17 cellular contexts compared by ENCODE assay signal in the genomic region with DNA sequence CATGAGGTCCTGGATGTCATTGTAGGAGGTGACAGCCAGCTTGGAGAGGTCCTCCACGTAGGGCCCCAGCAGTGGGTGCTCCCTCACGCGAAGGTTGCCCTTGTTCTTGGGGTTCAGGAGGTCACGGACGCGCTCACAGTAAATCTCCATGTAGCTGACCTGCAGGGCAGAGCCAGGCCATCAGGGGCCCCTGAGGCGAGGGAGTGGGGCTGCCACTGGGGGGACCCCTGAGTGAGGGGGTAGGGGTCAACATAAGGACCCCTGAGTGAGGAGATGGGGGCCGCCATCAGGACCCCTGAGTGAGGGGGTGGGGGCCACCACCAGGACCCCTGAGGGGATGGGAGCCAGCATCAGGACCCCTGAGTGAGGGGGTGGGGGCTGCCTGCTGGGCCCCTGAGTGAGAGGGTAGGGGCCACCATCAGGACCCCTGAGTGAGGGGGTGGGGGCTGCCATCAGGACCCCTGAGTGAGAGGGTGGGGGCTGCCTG. TPM values are rescaled to one million over a fixed set of nuclear protein-coding genes. Genes with fewer than 3 reads are reported as not detected.
A peak's percentile ranks its signal among the peaks of the same experiment; 100 is the strongest.
DNase-seq lines count a peak whose midpoint lies in the region; ATAC-seq and TF ChIP-seq lines count a peak whose summit lies in the region.
"Had no signal": no experiment of that assay in that cellular context is flagged by ENCODE, and none has a peak within 500 bp of the region (broad histone marks: within the 10 kb centered on the region; RNA-seq: fewer than 3 reads in every experiment).

No MANE protein-coding gene starts in this region.

- H2BK5ac ChIP-seq in mesendoderm (ENCODE audit: low read length), result no peak overlapping the region

- H3K9me3 ChIP-seq in upper lobe of right lung, result no peaks in the 10 kb centered on the region

- H3K27me3 ChIP-seq in upper lobe of right lung, result peaks cover 4% of the 10 kb centered on the region
- no peaks in the 10 kb centered on the region for H3K27me3 ChIP-seq in mesendoderm (ENCODE audit: insufficient read depth, low read length, poor library complexity)

- no peak overlapping the region for H3K56ac ChIP-seq in mesendoderm (ENCODE audit: low read length)

- H3K36me3 ChIP-seq in upper lobe of right lung, result no peaks in the 10 kb centered on the region
- peaks cover 4% of the 10 kb centered on the region for H3K36me3 ChIP-seq in mesendoderm (ENCODE audit: control insufficient read depth, insufficient read depth, low read length)

- no peak overlapping the region for H4K5ac ChIP-seq in mesendoderm (ENCODE audit: low read length)

- H3K27me3 Mint-ChIP-seq in activated CD8-positive, alpha-beta memory T cell treated with anti-CD3 and anti-CD28 coated beads, Interleukin-2, amount 10 ng/mL, durations not matched to agents 7 days and 5 days, result no peaks in the 10 kb centered on the region
- H3K27me3 Mint-ChIP-seq in glutamatergic neuron (ENCODE audit: unreplicated experiment) (peaks cover 3% of the 10 kb centered on the region), nephron progenitor cell (ENCODE audit: low read depth, poor library complexity) (peaks cover 3% of the 10 kb centered on the region)
- H3K27me3 Mint-ChIP-seq: IgD-negative memory B cell had no signal

- no peak overlapping the region for H3K4ac ChIP-seq in mesendoderm (ENCODE audit: low read depth, low read length)

- ATAC-seq in activated CD8-positive, alpha-beta memory T cell treated with anti-CD3 and anti-CD28 coated beads, Interleukin-2, amount 10 ng/mL, durations not matched to agents 7 days and 5 days, result no peak
- peak; percentile 29 for ATAC-seq in upper lobe of right lung
- ATAC-seq in GM19328 (IDR thresholded peaks at IDR 0.05; ENCODE audit: unreplicated experiment), result no peak
- ATAC-seq in GM19324 (IDR thresholded peaks at IDR 0.05; ENCODE audit: low FRiP score, unreplicated experiment), result no peak

- CTCF ChIA-PET in activated CD8-positive, alpha-beta memory T cell treated with anti-CD3 and anti-CD28 coated beads, Interleukin-2, amount 10 ng/mL, durations not matched to agents 7 days and 5 days (lab: Charles Lee), result no interaction called here

- H4K8ac ChIP-seq in mesendoderm (ENCODE audit: low read depth, low read length), result no peak overlapping the region

- no peaks in the 10 kb centered on the region for H3K36me3 Mint-ChIP-seq in activated CD8-positive, alpha-beta memory T cell treated with anti-CD3 and anti-CD28 coated beads, Interleukin-2, amount 10 ng/mL, durations not matched to agents 7 days and 5 days
- no peaks in the 10 kb centered on the region for H3K36me3 Mint-ChIP-seq in glutamatergic neuron (ENCODE audit: unreplicated experiment)
- H3K36me3 Mint-ChIP-seq in nephron progenitor cell (ENCODE audit: low read depth), result no peaks in the 10 kb centered on the region
- H3K36me3 Mint-ChIP-seq: IgD-negative memory B cell had no signal

- H3K4me1 ChIP-seq in upper lobe of right lung (no peaks in the 10 kb centered on the region), mesendoderm (ENCODE audit: control insufficient read depth, low read depth, low read length) (no peaks in the 10 kb centered on the region)

- no CpG with 5 or more reads among the region's 8 CpGs for WGBS in mesendoderm (ENCODE audit: extremely low coverage, insufficient coverage, low lambda C conversion rate)

- H3K18ac ChIP-seq in mesendoderm (ENCODE audit: low read length), result no peak overlapping the region

- no peak overlapping the region for H3K9ac ChIP-seq in mesendoderm (ENCODE audit: low read length)

- H3K4me3 ChIP-seq in upper lobe of right lung, result no peak overlapping the region
- H3K4me3 ChIP-seq in mesendoderm (ENCODE audit: low read length), result no peak overlapping the region

- DNase-seq in activated CD8-positive, alpha-beta memory T cell treated with anti-CD3 and anti-CD28 coated beads, Interleukin-2, amount 50 U/mL, for 4 hours, result peak; percentile 10
- DNase-seq in activated CD8-positive, alpha-beta memory T cell treated with anti-CD3 and anti-CD28 coated beads, Interleukin-2, amount 10 ng/mL, durations not matched to agents 7 days and 5 days, result no peak
- DNase-seq in glutamatergic neuron, result peak; percentile 14
- peak; percentile 3 for DNase-seq in nephron progenitor cell
- no peak for DNase-seq in upper lobe of right lung
- no peak for DNase-seq in mesendoderm
- DNase-seq: DMS53, NCI-H1436, NCI-H2081 treated with DMSO at 0.1 percent for 48 hours, NCI-H2227 treated with DMSO at 0.1 percent for 48 hours, NCI-H524 treated with DMSO at 0.1 percent for 48 hours, OCI-M1 had no signal

- no peak overlapping the region for H3K4me2 ChIP-seq in mesendoderm (ENCODE audit: low read length)

- no peaks in the 10 kb centered on the region for H3K79me1 ChIP-seq in mesendoderm (ENCODE audit: low read length)

- H3K4me1 Mint-ChIP-seq in activated CD8-positive, alpha-beta memory T cell treated with anti-CD3 and anti-CD28 coated beads, Interleukin-2, amount 10 ng/mL, durations not matched to agents 7 days and 5 days, result no peaks in the 10 kb centered on the region
- H3K4me1 Mint-ChIP-seq in glutamatergic neuron (ENCODE audit: low read depth, unreplicated experiment) (peaks cover 2% of the 10 kb centered on the region), nephron progenitor cell (peaks cover 25% of the 10 kb centered on the region)
- H3K4me1 Mint-ChIP-seq: IgD-negative memory B cell had no signal

- H3K79me2 ChIP-seq in mesendoderm (ENCODE audit: control insufficient read depth, insufficient read depth, low read length), result no peaks in the 10 kb centered on the region

- H3K27ac ChIP-seq in upper lobe of right lung (no peak overlapping the region), mesendoderm (ENCODE audit: low read depth, low read length) (no peak overlapping the region)
- H3K27ac ChIP-seq: C4-2B, RWPE1 had no signal

- no peak overlapping the region for H2AK5ac ChIP-seq in mesendoderm (ENCODE audit: low read length)

- no peaks in the 10 kb centered on the region for H3K9me3 Mint-ChIP-seq in activated CD8-positive, alpha-beta memory T cell treated with anti-CD3 and anti-CD28 coated beads, Interleukin-2, amount 10 ng/mL, durations not matched to agents 7 days and 5 days (ENCODE audit: low read depth)
- H3K9me3 Mint-ChIP-seq in glutamatergic neuron (ENCODE audit: unreplicated experiment) (peaks cover 6% of the 10 kb centered on the region), nephron progenitor cell (no peaks in the 10 kb centered on the region)
- H3K9me3 Mint-ChIP-seq: IgD-negative memory B cell had no signal

- no peak overlapping the region for H3K23ac ChIP-seq in mesendoderm (ENCODE audit: low read length)

- TF ChIP-seq CTCF in glutamatergic neuron (IDR thresholded peaks at IDR 0.05; ENCODE audit: partially characterized antibody, unreplicated experiment) (no peak), nephron progenitor cell (IDR thresholded peaks at IDR 0.05) (no peak), upper lobe of right lung (IDR thresholded peaks at IDR 0.05) (no peak)

- no peak overlapping the region for H2BK15ac ChIP-seq in mesendoderm (replicated peaks; ENCODE audit: low read depth)

- intact Hi-C loops in upper lobe of right lung (cut with DNase I), result no loop called here

- H2BK120ac ChIP-seq in mesendoderm (ENCODE audit: low read depth, low read length), result no peak overlapping the region

- H3K4me3 Mint-ChIP-seq in activated CD8-positive, alpha-beta memory T cell treated with anti-CD3 and anti-CD28 coated beads, Interleukin-2, amount 10 ng/mL, durations not matched to agents 7 days and 5 days, result no peak overlapping the region
- H3K4me3 Mint-ChIP-seq in glutamatergic neuron (ENCODE audit: unreplicated experiment) (no peak overlapping the region), nephron progenitor cell (no peak overlapping the region)
- H3K4me3 Mint-ChIP-seq: IgD-negative memory B cell had no signal

- H3K27ac Mint-ChIP-seq in activated CD8-positive, alpha-beta memory T cell treated with anti-CD3 and anti-CD28 coated beads, Interleukin-2, amount 10 ng/mL, durations not matched to agents 7 days and 5 days, result no peak overlapping the region
- no peak overlapping the region for H3K27ac Mint-ChIP-seq in glutamatergic neuron (ENCODE audit: unreplicated experiment)
- no peak overlapping the region for H3K27ac Mint-ChIP-seq in nephron progenitor cell
- H3K27ac Mint-ChIP-seq: IgD-negative memory B cell had no signal

RNA-seq across cellular contexts. Expression of a gene that starts 33.6 kb away (rescaled TPM):
- total RNA-seq in activated CD8-positive, alpha-beta memory T cell treated with anti-CD3 and anti-CD28 coated beads, Interleukin-2, amount 10 ng/mL, durations not matched to agents 7 days and 5 days, result 1 to 10 TPM in 1 of 2 experiments, under 1 TPM in 1; 0.76 to 4.6 TPM
- 439 TPM for total RNA-seq in glutamatergic neuron (ENCODE audit: unreplicated experiment)
- 0.81 TPM for total RNA-seq in upper lobe of right lung
- 74.8 TPM for polyA plus RNA-seq in mesendoderm (2013, experiment 1 of 2)
- polyA plus RNA-seq in mesendoderm (2013, experiment 2 of 2), result 73.5 TPM
- polyA plus RNA-seq: IgD-negative memory B cell had no signal

Comparison
In these comparisons a context has a peak if more than half of its experiments do, and no peak if none do; other contexts are left out.
1. DNase-seq: peak in activated CD8-positive, alpha-beta memory T cell treated with anti-CD3 and anti-CD28 coated beads, Interleukin-2, amount 50 U/mL, for 4 hours (single experiment), glutamatergic neuron (single experiment) and nephron progenitor cell (single experiment); none in activated CD8-positive, alpha-beta memory T cell treated with anti-CD3 and anti-CD28 coated beads, Interleukin-2, amount 10 ng/mL, durations not matched to agents 7 days and 5 days (single experiment), upper lobe of right lung (single experiment) and mesendoderm (single experiment).
2. RNA of a gene that starts 33.6 kb away (total RNA-seq): 439 TPM in glutamatergic neuron (single experiment); 0.76 to 4.6 TPM in activated CD8-positive, alpha-beta memory T cell treated with anti-CD3 and anti-CD28 coated beads, Interleukin-2, amount 10 ng/mL, durations not matched to agents 7 days and 5 days and 0.81 TPM in upper lobe of right lung (single experiment); every median in the first group is over 10 times any median in the second.